13 cellular contexts compared by ENCODE assay signal in genomic region chr3:124850633-124851032, GRCh38. TPM values are rescaled to one million over a fixed set of nuclear protein-coding genes. Genes with fewer than 3 reads are reported as not detected.
A peak's percentile ranks its signal among the peaks of the same experiment; 100 is the strongest.
DNase-seq lines count a peak whose midpoint lies in the region; ATAC-seq and TF ChIP-seq lines count a peak whose summit lies in the region.
"Had no signal": no experiment of that assay in that cellular context is flagged by ENCODE, and none has a peak within 500 bp of the region (broad histone marks: within the 10 kb centered on the region; RNA-seq: fewer than 3 reads in every experiment).

No MANE protein-coding gene starts in this region.

- H3K9me3 Mint-ChIP-seq in HFFc6: peaks cover 7% of the 10 kb centered on the region; the same call in 1 of the 2 replicates
- H3K9me3 Mint-ChIP-seq in type B pancreatic cell: no peaks in the 10 kb centered on the region
- H3K9me3 Mint-ChIP-seq: activated naive CD8-positive, alpha-beta T cell treated with anti-CD3 and anti-CD28 coated beads, Interleukin-2, amount 10 ng/mL, durations not matched to agents 7 days and 5 days; endodermal cell had no signal

- TF ChIP-seq POLR2A in right lobe of liver (IDR thresholded peaks at IDR 0.05) (no peak), Peyer's patch (IDR thresholded peaks at IDR 0.05) (no peak)

- peak; percentile 64 for DNase-seq in HFFc6
- DNase-seq in coronary artery (ENCODE audit: low spot score): no peak
- DNase-seq in right lobe of liver: no peak
- no peak for DNase-seq in type B pancreatic cell (ENCODE audit: extremely low spot score, unreplicated experiment)
- no peak for DNase-seq in NCI-H2196 (lab: John Stamatoyannopoulos, UW; ENCODE audit: unreplicated experiment)
- DNase-seq in DMS53 treated with DMSO at 0.1 percent for 48 hours (lab: John Stamatoyannopoulos, UW; ENCODE audit: unreplicated experiment): no peak
- no peak for DNase-seq in Peyer's patch
- DNase-seq: activated CD8-positive, alpha-beta memory T cell treated with anti-CD3 and anti-CD28 coated beads, Interleukin-2, amount 10 ng/mL, durations not matched to agents 7 days and 5 days; activated naive CD8-positive, alpha-beta T cell treated with anti-CD3 and anti-CD28 coated beads, Interleukin-2, amount 10 ng/mL, durations not matched to agents 7 days and 5 days; endodermal cell; naive thymus-derived CD8-positive, alpha-beta T cell; NCI-H226; stimulated activated CD4-positive, alpha-beta T cell treated with anti-CD3 and anti-CD28 coated beads, Interleukin-15, amount 100 ng/mL, for 24 hours had no signal

- WGBS in right lobe of liver (ENCODE audit: insufficient coverage, low coverage, low lambda C conversion rate, missing lambda C conversion rate): 100% methylated on average over 1 of the region's 2 CpGs

- H3K4me3 ChIP-seq in coronary artery (peak overlapping the region; percentile 35), right lobe of liver (no peak overlapping the region), Peyer's patch (no peak overlapping the region)

- ATAC-seq in right lobe of liver: peak; percentile 18 to 51 (median 38)
- ATAC-seq: activated CD8-positive, alpha-beta memory T cell treated with anti-CD3 and anti-CD28 coated beads, Interleukin-2, amount 10 ng/mL, durations not matched to agents 7 days and 5 days; naive thymus-derived CD8-positive, alpha-beta T cell had no signal

- H3K9me3 ChIP-seq in right lobe of liver (no peaks in the 10 kb centered on the region), Peyer's patch (no peaks in the 10 kb centered on the region)

- H3K36me3 Mint-ChIP-seq in HFFc6 (ENCODE audit: low read depth): peaks cover 53% of the 10 kb centered on the region
- H3K36me3 Mint-ChIP-seq in type B pancreatic cell: peaks cover 22% of the 10 kb centered on the region
- H3K36me3 Mint-ChIP-seq: activated CD8-positive, alpha-beta memory T cell treated with anti-CD3 and anti-CD28 coated beads, Interleukin-2, amount 10 ng/mL, durations not matched to agents 7 days and 5 days; activated naive CD8-positive, alpha-beta T cell treated with anti-CD3 and anti-CD28 coated beads, Interleukin-2, amount 10 ng/mL, durations not matched to agents 7 days and 5 days; naive thymus-derived CD8-positive, alpha-beta T cell had no signal

- H3K27ac ChIP-seq in coronary artery (peak overlapping the region; percentile 75 to 84), right lobe of liver (peak overlapping the region; percentile 69 to 82 (median 71)), Peyer's patch (peak overlapping the region in 1 of 4 donors; percentile 15)

- H3K4me3 Mint-ChIP-seq in HFFc6: no peak overlapping the region; the same call in 1 of the 2 replicates
- H3K4me3 Mint-ChIP-seq in type B pancreatic cell: no peak overlapping the region
- H3K4me3 Mint-ChIP-seq: activated CD8-positive, alpha-beta memory T cell treated with anti-CD3 and anti-CD28 coated beads, Interleukin-2, amount 10 ng/mL, durations not matched to agents 7 days and 5 days; activated naive CD8-positive, alpha-beta T cell treated with anti-CD3 and anti-CD28 coated beads, Interleukin-2, amount 10 ng/mL, durations not matched to agents 7 days and 5 days; endodermal cell; naive thymus-derived CD8-positive, alpha-beta T cell had no signal

- peaks cover 79% of the 10 kb centered on the region for H3K4me1 Mint-ChIP-seq in HFFc6 (ENCODE audit: low read depth)
- peaks cover 29% of the 10 kb centered on the region for H3K4me1 Mint-ChIP-seq in type B pancreatic cell (ENCODE audit: unreplicated experiment)
- H3K4me1 Mint-ChIP-seq: activated CD8-positive, alpha-beta memory T cell treated with anti-CD3 and anti-CD28 coated beads, Interleukin-2, amount 10 ng/mL, durations not matched to agents 7 days and 5 days; activated naive CD8-positive, alpha-beta T cell treated with anti-CD3 and anti-CD28 coated beads, Interleukin-2, amount 10 ng/mL, durations not matched to agents 7 days and 5 days; naive thymus-derived CD8-positive, alpha-beta T cell had no signal

- intact Hi-C loops in right lobe of liver (cut with DNase I): no loop called here

- no peaks in the 10 kb centered on the region; the same call in 1 of the 2 replicates for H3K27me3 Mint-ChIP-seq in HFFc6 (ENCODE audit: insufficient read depth)
- H3K27me3 Mint-ChIP-seq in type B pancreatic cell: no peaks in the 10 kb centered on the region

- peaks cover 0 to 24% (median 7%) of the 10 kb centered on the region in 4 donors for H3K4me1 ChIP-seq in right lobe of liver
- H3K4me1 ChIP-seq in Peyer's patch: peaks cover 0 to 3% (median 0%) of the 10 kb centered on the region in 4 donors

- H3K36me3 ChIP-seq in right lobe of liver (peaks cover 0 to 9% (median 2%) of the 10 kb centered on the region in 4 donors), Peyer's patch (peaks cover 0 to 5% (median 0%) of the 10 kb centered on the region in 3 donors)

- H3K27me3 ChIP-seq in right lobe of liver: no peaks in the 10 kb centered on the region
- no peaks in the 10 kb centered on the region for H3K27me3 ChIP-seq in Peyer's patch

- peak; percentile 45 for TF ChIP-seq CTCF in HFFc6 (IDR thresholded peaks at IDR 0.05)
- no peak for TF ChIP-seq CTCF in coronary artery (IDR thresholded peaks at IDR 0.05)
- no peak for TF ChIP-seq CTCF in right lobe of liver (IDR thresholded peaks at IDR 0.05)
- TF ChIP-seq CTCF in type B pancreatic cell (conservative IDR thresholded peaks at IDR 0.05): no peak
- TF ChIP-seq CTCF in Peyer's patch (IDR thresholded peaks at IDR 0.05): no peak

- H3K27ac Mint-ChIP-seq in HFFc6: peak overlapping the region; percentile 70
- peak overlapping the region; percentile 29 for H3K27ac Mint-ChIP-seq in type B pancreatic cell
- H3K27ac Mint-ChIP-seq: activated CD8-positive, alpha-beta memory T cell treated with anti-CD3 and anti-CD28 coated beads, Interleukin-2, amount 10 ng/mL, durations not matched to agents 7 days and 5 days; activated naive CD8-positive, alpha-beta T cell treated with anti-CD3 and anti-CD28 coated beads, Interleukin-2, amount 10 ng/mL, durations not matched to agents 7 days and 5 days had no signal

RNA-seq across cellular contexts. Expression of gene ITGB5, which starts 36.5 kb away (rescaled TPM):
- total RNA-seq in HFFc6 (2021; fragmentation: NEBNext Ultra II Directional; extraction: Animal tissue kit (Norgen Biotek cat#: 25700)): 100 to 1,000 TPM; 203 to 332 (median 220) TPM
- 100 to 1,000 TPM in 3 of 6 experiments, 10 to 100 TPM in 3; 61.3 to 125 (median 98.4) TPM for total RNA-seq in right lobe of liver
- total RNA-seq in type B pancreatic cell (ENCODE audit: low replicate concordance): 46.0 and 70.7 TPM in 2 replicates
- total RNA-seq in Peyer's patch: 100 to 1,000 TPM in 3 of 4 donors, 10 to 100 TPM in 1; 79.5 to 143 (median 132) TPM
